Comparison of ENCODE assay signal across 7 cellular contexts in genomic region chr6:88165877-88166492, GRCh38. TPM values are rescaled to one million over a fixed set of nuclear protein-coding genes. Genes with fewer than 3 reads are reported as not detected.
DNase-seq lines count a peak whose midpoint lies in the region; ATAC-seq and TF ChIP-seq lines count a peak whose summit lies in the region.

Gene CNR1 (minus strand): TSS chr6:88166347. CDS start chr6:88145274, 21,073 bp downstream.

- TF ChIP-seq RAD21 in IMR-90 (IDR thresholded peaks at IDR 0.05; ENCODE audit: low read length): no peak

- H3K9me1 ChIP-seq in IMR-90 (ENCODE audit: insufficient read depth, low read length): no peaks in the 10 kb centered on the region

- no peak within 1 kb of the TSS for H3K18ac ChIP-seq in IMR-90 (ENCODE audit: low read depth, low read length)

- dilution Hi-C loops in IMR-90 (cut with HindIII; ENCODE audit: low sequenced_read_pairs, unreplicated experiment): no loop called here

- peak within 1 kb of the TSS; percentile 24 for H2AK9ac ChIP-seq in IMR-90 (replicated peaks; ENCODE audit: low read depth, low read length, poor library complexity)

- peaks cover 46% of the 10 kb centered on the region for H3K27me3 ChIP-seq in IMR-90 (ENCODE audit: control insufficient read depth, insufficient read depth, low read length)

- no peak within 1 kb of the TSS for H4K8ac ChIP-seq in IMR-90 (ENCODE audit: low read depth in 2 of 2, low read length in 2 of 2)

- TF ChIP-seq CTCF in GM12865 (IDR thresholded peaks at IDR 0.05; ENCODE audit: insufficient read depth, low read depth, low read length, missing control alignments) (peak; percentile 22), IMR-90 (conservative IDR thresholded peaks at IDR 0.05; ENCODE audit: low read depth, low read length) (no peak), epithelial cell of esophagus (IDR thresholded peaks at IDR 0.05; ENCODE audit: insufficient read depth, low read depth, low read length, missing control alignments) (no peak)

- ATAC-seq in GM21447 (IDR thresholded peaks at IDR 0.05; ENCODE audit: unreplicated experiment) (peak; percentile 41), IMR-90 (ENCODE audit: low read depth) (peak; percentile 83)

- H3K79me1 ChIP-seq in IMR-90 (ENCODE audit: low read depth in 1 of 2, low read length in 2 of 2): no peaks in the 10 kb centered on the region

- no peak within 1 kb of the TSS for H2AK5ac ChIP-seq in IMR-90 (ENCODE audit: low read depth, low read length)

- no peak within 1 kb of the TSS for H3K27ac ChIP-seq in IMR-90 (ENCODE audit: insufficient read depth, low read length)

- peak within 1 kb of the TSS; percentile 67 for H3K4me2 ChIP-seq in IMR-90 (ENCODE audit: low read depth, low read length)

- no peak within 1 kb of the TSS for H3K14ac ChIP-seq in IMR-90 (replicated peaks; ENCODE audit: low read depth, low read length)

- no TSS peak for BruUV-seq in IMR-90 (replicated peaks; lab: Mats Ljungman, UMichigan)

- H4K91ac ChIP-seq in IMR-90 (ENCODE audit: insufficient read depth, low read depth, low read length): no peak within 1 kb of the TSS

- H2BK20ac ChIP-seq in IMR-90 (ENCODE audit: low read depth, low read length): no peak within 1 kb of the TSS

- H3K9me3 ChIP-seq in IMR-90 (ENCODE audit: control insufficient read depth, insufficient read depth, low read length): no peaks in the 10 kb centered on the region

- TF ChIP-seq POLR2A in IMR-90 (IDR thresholded peaks at IDR 0.05; ENCODE audit: low read depth, low read length): no peak

- CTCF ChIA-PET in IMR-90 (lab: Yijun Ruan, JAX): interaction anchor here (0.6 kb wide), 1 partner anchor 705 kb away, joined by 3 read pairs; no protein-coding TSS in a partner anchor

- peak within 1 kb of the TSS; percentile 71 for H2AFZ ChIP-seq in IMR-90 (replicated peaks; ENCODE audit: low read length, poor library complexity)

- no peak within 1 kb of the TSS for H2BK5ac ChIP-seq in IMR-90 (ENCODE audit: low read depth, low read length, poor library complexity, severe bottlenecking)

- H3K4me1 ChIP-seq in IMR-90 (ENCODE audit: control insufficient read depth, insufficient read depth, low read length): peaks cover 2% of the 10 kb centered on the region; the same call in 1 of the 2 replicates

- WGBS in IMR-90 (ENCODE audit: extremely low coverage in 2 of 2, insufficient read length in 1 of 2), 2 experiments: 2% methylated on average over 17 of the region's 76 CpGs; no CpG with 5 or more reads in 1 of the 2 experiments

- no peak within 1 kb of the TSS for H3K9ac ChIP-seq in IMR-90 (ENCODE audit: low read depth, low read length)

- no peak within 1 kb of the TSS for H3K23ac ChIP-seq in IMR-90 (ENCODE audit: low read depth, low read length)

- POLR2A ChIA-PET in IMR-90 (lab: Charles Lee; ENCODE audit: unreplicated experiment): no interaction called here

- H4K20me1 ChIP-seq in IMR-90 (ENCODE audit: insufficient read depth, low read length): no peaks in the 10 kb centered on the region

- DNase-seq in GM12865 (ENCODE audit: low read depth) (peak; percentile 75), IMR-90 (no peak), SW480 (ENCODE audit: low spot score) (peak; percentile 62), epithelial cell of esophagus (ENCODE audit: low read depth) (peak; percentile 28), myocyte (ENCODE audit: low read depth) (peak; percentile 21), putamen (ENCODE audit: low spot score) (no peak)

- no peak within 1 kb of the TSS for H2BK15ac ChIP-seq in IMR-90 (ENCODE audit: low read depth, low read length)

- no peak within 1 kb of the TSS for H4K5ac ChIP-seq in IMR-90 (ENCODE audit: low read depth, low read length)

- H3K4me3 ChIP-seq in GM12865 (ENCODE audit: low read depth, low read length) (peak within 1 kb of the TSS; percentile 88), IMR-90 (ENCODE audit: insufficient read depth, low read depth, low read length) (peak within 1 kb of the TSS; percentile 29), epithelial cell of esophagus (ENCODE audit: low read length) (peak within 1 kb of the TSS; percentile 35)

- no peak within 1 kb of the TSS for H3K56ac ChIP-seq in IMR-90 (ENCODE audit: extremely low read depth, insufficient read depth, low read length)

- H3K36me3 ChIP-seq in IMR-90 (ENCODE audit: control insufficient read depth, insufficient read depth, low read length): no peaks in the 10 kb centered on the region

- in situ Hi-C loops in IMR-90 (cut with MboI; ENCODE audit: low sequenced_read_pairs): no loop called here

- H3K4ac ChIP-seq in IMR-90 (ENCODE audit: low read depth, low read length): no peak within 1 kb of the TSS

- no peak within 1 kb of the TSS for H2BK120ac ChIP-seq in IMR-90 (ENCODE audit: low read depth, low read length)

- intact Hi-C loops in IMR-90 (cut with micrococcal nuclease): loop anchor here (5.0 to 10.0 kb wide), 4 partner anchors 461 to 761 kb away; partner anchors contain the start of genes AKIRIN2 and CFAP206

TF ChIP-seq in IMR-90, 13 proteins besides CTCF, POLR2A, EP300 and RAD21:
- TF ChIP-seq MAFK (IDR thresholded peaks at IDR 0.05; ENCODE audit: low read depth, low read length): no peak
- no peak for TF ChIP-seq USF2 (IDR thresholded peaks at IDR 0.05; ENCODE audit: low read depth, low read length)
- TF ChIP-seq CEBPB (IDR thresholded peaks at IDR 0.05; ENCODE audit: low read depth, low read length): no peak
- TF ChIP-seq BHLHE40 (IDR thresholded peaks at IDR 0.05; ENCODE audit: low read depth, low read length): no peak
- TF ChIP-seq RCOR1 (IDR thresholded peaks at IDR 0.05; ENCODE audit: insufficient replicate concordance, low read length): no peak
- TF ChIP-seq MXI1 (IDR thresholded peaks at IDR 0.05; ENCODE audit: borderline replicate concordance, low read depth, low read length): no peak
- TF ChIP-seq MAZ (IDR thresholded peaks at IDR 0.05; ENCODE audit: borderline replicate concordance, low read depth, low read length): no peak
- TF ChIP-seq ELK1 (IDR thresholded peaks at IDR 0.05; ENCODE audit: borderline replicate concordance, low read depth, low read length): no peak
- TF ChIP-seq FOS (IDR thresholded peaks at IDR 0.05; ENCODE audit: low read depth, low read length): no peak
- TF ChIP-seq NFE2L2 (IDR thresholded peaks at IDR 0.05; ENCODE audit: low read depth, low read length): no peak
- TF ChIP-seq RFX5 (IDR thresholded peaks at IDR 0.05; ENCODE audit: low read depth, low read length): no peak

RNA-seq across cellular contexts. Expression of gene CNR1, which starts in this region (rescaled TPM):
- total RNA-seq in IMR-90 (2012; rRNA removed) (not detected in 2 replicates), myocyte (not detected in 2 replicates)
- not detected in 2 replicates for polyA plus RNA-seq in IMR-90 (2012; rRNA removed)
- not detected in 2 replicates for polyA plus RNA-seq in IMR-90 (2012; cell fraction: cytosol; rRNA removed)
- not detected in 2 replicates for polyA plus RNA-seq in IMR-90 (2012; cell fraction: nucleus; rRNA removed; ENCODE audit: low replicate concordance)
- not detected for polyA plus RNA-seq in myocyte (2012)

Comparison
In these comparisons a context has a peak if more than half of its experiments do, and no peak if none do; other contexts are left out.
1. Peak in ATAC-seq, H3K4me3 ChIP-seq and H3K4me2 ChIP-seq in IMR-90; RNA of the gene not detected or under 1 TPM.
2. Peak in DNase-seq in myocyte; RNA of the gene not detected or under 1 TPM.
3. DNase-seq: peak in GM12865 (single experiment), SW480 (single experiment) and epithelial cell of esophagus (single experiment); none in IMR-90 (single experiment) and putamen (single experiment).
4. H3K4me3 ChIP-seq: peak in every context shown above with its lines; median percentile 88 in GM12865; 35 in epithelial cell of esophagus; 29 in IMR-90.